ENCODE assay signal across 13 cellular contexts in the genomic region with DNA sequence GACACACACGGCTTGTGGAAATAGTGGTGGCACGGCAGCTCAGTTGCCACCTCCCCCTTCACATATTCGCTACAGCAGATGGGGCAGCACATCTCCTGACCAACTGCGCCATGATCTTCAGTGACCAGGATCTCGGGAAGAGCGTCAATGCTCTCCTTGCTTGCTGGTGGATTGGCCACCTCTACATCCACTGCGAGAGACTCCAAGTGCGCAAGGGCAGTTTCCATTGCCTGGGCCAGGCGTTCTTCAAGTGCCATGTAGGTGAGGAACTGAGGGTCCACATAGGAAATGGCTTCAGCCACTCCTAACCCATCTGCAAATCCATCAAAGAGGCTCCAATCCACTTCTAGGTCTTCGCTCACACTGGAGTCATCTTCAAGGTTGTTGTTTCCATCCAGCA. TPM values are rescaled to one million over a fixed set of nuclear protein-coding genes. Genes with fewer than 3 reads are reported as not detected.
DNase-seq lines count a peak whose midpoint lies in the region; ATAC-seq, FAIRE-seq and TF ChIP-seq lines count a peak whose summit lies in the region.
"Had no signal": no experiment of that assay in that cellular context is flagged by ENCODE, and none has a peak within 500 bp of the region (broad histone marks: within the 10 kb centered on the region; RNA-seq: fewer than 3 reads in every experiment).

No MANE protein-coding gene starts in this region.

- no peaks in the 10 kb centered on the region for H3K27me3 ChIP-seq in bronchial epithelial cell (ENCODE audit: control insufficient read depth, insufficient read depth, low read length)

- peaks cover 47% of the 10 kb centered on the region for H3K4me1 Mint-ChIP-seq in neural crest cell

- H3K4me3 ChIP-seq in bronchial epithelial cell (ENCODE audit: low read depth, low read length), result no peak overlapping the region
- H3K4me3 ChIP-seq: BLaER1 had no signal

- FAIRE-seq in bronchial epithelial cell (lab: Jason Lieb, UNC) (peak; percentile 94), urothelium cell line (lab: Jason Lieb, UNC) (no peak)

- H3K36me3 Mint-ChIP-seq in neural crest cell (ENCODE audit: low read depth), result peaks cover 25% of the 10 kb centered on the region

- H3K27ac Mint-ChIP-seq in neural crest cell (ENCODE audit: unreplicated experiment), result no peak overlapping the region

- H3K27me3 Mint-ChIP-seq in neural crest cell (ENCODE audit: low read depth), result no peaks in the 10 kb centered on the region

- peak; percentile 41 for DNase-seq in activated CD8-positive, alpha-beta memory T cell treated with anti-CD3 and anti-CD28 coated beads for 24 hours
- DNase-seq in activated CD8-positive, alpha-beta memory T cell treated with anti-CD3 and anti-CD28 coated beads, Interleukin-2, amount 50 U/mL, for 48 hours, result no peak
- DNase-seq in bronchial epithelial cell (ENCODE audit: low read depth) (no peak), neural crest cell (ENCODE audit: low read depth, low spot score) (no peak), urothelium cell line (ENCODE audit: low spot score) (no peak)
- DNase-seq: AML-193, DMS53, GF-D8, IMR-90 had no signal

- TF ChIP-seq CTCF in bronchial epithelial cell (IDR thresholded peaks at IDR 0.05; ENCODE audit: insufficient read depth, low read length, severe bottlenecking) (no peak), neural crest cell (conservative IDR thresholded peaks at IDR 0.05) (no peak)

- no peak for ATAC-seq in HG03565 (IDR thresholded peaks at IDR 0.05; ENCODE audit: unreplicated experiment)
- no peak for ATAC-seq in HG02759 (IDR thresholded peaks at IDR 0.05; ENCODE audit: unreplicated experiment)
- ATAC-seq: HCT116 had no signal

- H3K36me3 ChIP-seq in bronchial epithelial cell (ENCODE audit: control insufficient read depth, insufficient read depth, low read length), result no peaks in the 10 kb centered on the region

- H3K4me3 Mint-ChIP-seq in neural crest cell, result peak overlapping the region; percentile 51

- H3K9me3 Mint-ChIP-seq in neural crest cell, result no peaks in the 10 kb centered on the region

RNA-seq across cellular contexts. Expression of gene PJA1, which starts 3.9 kb away (rescaled TPM):
- total RNA-seq in bronchial epithelial cell, result 52.6 and 55.5 TPM in 2 replicates
- total RNA-seq in neural crest cell, result 53.3 and 59.5 TPM in 2 replicates
